22 cellular contexts compared by ENCODE assay signal in genomic region chr6:39665871-39666270, GRCh38. TPM values are rescaled to one million over a fixed set of nuclear protein-coding genes. Genes with fewer than 3 reads are reported as not detected.
A peak's percentile ranks its signal among the peaks of the same experiment; 100 is the strongest.
DNase-seq lines count a peak whose midpoint lies in the region; TF ChIP-seq lines count a peak whose summit lies in the region.
"Had no signal": no experiment of that assay in that cellular context is flagged by ENCODE, and none has a peak within 500 bp of the region (broad histone marks: within the 10 kb centered on the region; RNA-seq: fewer than 3 reads in every experiment).

No MANE protein-coding gene starts in this region.

- peaks cover 13% of the 10 kb centered on the region; the same call in 1 of the 2 replicates for H3F3A ChIP-seq in GM23248 (ENCODE audit: insufficient read depth)

- H3K79me2 ChIP-seq in GM23248 (ENCODE audit: insufficient read depth) (no peaks in the 10 kb centered on the region), OCI-LY7 (ENCODE audit: insufficient read depth, low read depth, low read length) (no peaks in the 10 kb centered on the region)

- intact Hi-C loops in OCI-LY7 (cut with micrococcal nuclease; ENCODE audit: unreplicated experiment): no loop called here

- H3K9ac ChIP-seq in GM23248: no peak overlapping the region
- H3K9ac ChIP-seq: KMS-11 had no signal

- H3K36me3 ChIP-seq in GM23248 (ENCODE audit: low read depth) (no peaks in the 10 kb centered on the region), OCI-LY7 (ENCODE audit: insufficient read depth, low read length) (no peaks in the 10 kb centered on the region)

- H3K4me3 ChIP-seq in GM23248: no peak overlapping the region
- H3K4me3 ChIP-seq in OCI-LY7 (ENCODE audit: low read depth, low read length, poor library complexity, severe bottlenecking): no peak overlapping the region
- H3K4me3 ChIP-seq: PC-9 had no signal

- H2AFZ ChIP-seq in GM23248 (no peak overlapping the region), OCI-LY7 (ENCODE audit: low read length) (no peak overlapping the region)
- H2AFZ ChIP-seq: PC-9 had no signal

- WGBS in GM23248 (ENCODE audit: low coverage in 1 of 2, low lambda C conversion rate in 2 of 2, missing lambda C conversion rate in 2 of 2), 2 experiments: 0 to 4% methylated on average over 1 of the region's 1 CpG

- no peaks in the 10 kb centered on the region for H3K9me2 ChIP-seq in GM23248 (ENCODE audit: insufficient read depth)
- H3K9me2 ChIP-seq in OCI-LY7 (ENCODE audit: insufficient read depth, low read length): no peaks in the 10 kb centered on the region

- POLR2A ChIA-PET in OCI-LY7 (lab: Charles Lee): no interaction called here

- CTCF ChIA-PET in OCI-LY7 (lab: Charles Lee; ENCODE audit: unreplicated experiment): no interaction called here

- in situ Hi-C loops in GM23248 (cut with MboI): no loop called here

- H3K4me2 ChIP-seq in GM23248 (ENCODE audit: unreplicated experiment) (peak overlapping the region; percentile 16), OCI-LY7 (ENCODE audit: low read length) (no peak overlapping the region)
- H3K4me2 ChIP-seq: KMS-11, PC-9 had no signal

- BruUV-seq in OCI-LY7 (replicated peaks; lab: Mats Ljungman, UMichigan): no TSS peak

- H3K4me1 ChIP-seq in GM23248 (ENCODE audit: insufficient read depth) (peaks cover 11% of the 10 kb centered on the region), OCI-LY7 (ENCODE audit: insufficient read depth, low read length, poor library complexity, severe bottlenecking) (no peaks in the 10 kb centered on the region)

- no peaks in the 10 kb centered on the region for H4K20me1 ChIP-seq in GM23248 (ENCODE audit: insufficient read depth)
- no peaks in the 10 kb centered on the region for H4K20me1 ChIP-seq in OCI-LY7 (ENCODE audit: insufficient read depth, low read length)

- H3K9me3 ChIP-seq in GM23248 (ENCODE audit: low read depth) (no peaks in the 10 kb centered on the region), OCI-LY7 (ENCODE audit: low read length) (no peaks in the 10 kb centered on the region)

- no peak for TF ChIP-seq CTCF in OCI-LY7 (conservative IDR thresholded peaks at IDR 0.05; ENCODE audit: low read length)

- H3K27ac ChIP-seq in GM23248 (no peak overlapping the region), OCI-LY7 (ENCODE audit: low read depth, low read length, poor library complexity, severe bottlenecking) (no peak overlapping the region)
- H3K27ac ChIP-seq: KMS-11, PC-9, RWPE1 had no signal

- DNase-seq in GM23248: peak; percentile 46
- peak; percentile 57 for DNase-seq in astrocyte of the hippocampus (ENCODE audit: low read depth, low spot score)
- peak; percentile 17 for DNase-seq in fibroblast of gingiva (ENCODE audit: low read depth)
- no peak for DNase-seq in OCI-LY7 (ENCODE audit: low spot score)
- DNase-seq in SKM-1 treated with dmso at 0.1 percent for 144 hours (lab: John Stamatoyannopoulos, UW; ENCODE audit: unreplicated experiment): no peak
- no peak for DNase-seq in effector CD8-positive, alpha-beta T cell (lab: John Stamatoyannopoulos, UW)
- no peak for DNase-seq in DMS 273 treated with DMSO at 0.1 percent for 48 hours (lab: John Stamatoyannopoulos, UW)
- DNase-seq: ACHN, COR-L47, DMS153, H9, NCI-H1048, NCI-H1436, NCI-H1930, NCI-H226, NCI-H524, NCI-H82, PC-9, SIG-M5 had no signal

- no peaks in the 10 kb centered on the region for H3K27me3 ChIP-seq in GM23248 (replicated peaks; ENCODE audit: insufficient read depth)

RNA-seq across cellular contexts. Expression of gene KIF6, which starts 59.3 kb away (rescaled TPM):
- 0.22 and 0.51 TPM in 2 replicates for total RNA-seq in GM23248 (2014; rRNA removed; shearing (Covaris generic))
- 0.87 and 0.91 TPM in 2 replicates for polyA plus RNA-seq in GM23248 (2016; fragmentation: Nextera tagmentation; extraction: Ambion mirVana)
- total RNA-seq in OCI-LY7 (2014; rRNA removed; shearing (Covaris generic)): not detected in 2 replicates
- 0.17 TPM in 1 of 2 replicates, not detected in the other for total RNA-seq in OCI-LY7 (2022)
- total RNA-seq: HT-29, PC-9 had no signal

Comparison
In these comparisons a context has a peak if more than half of its experiments do, and no peak if none do; other contexts are left out.
1. DNase-seq: peak in GM23248 (single experiment), astrocyte of the hippocampus (single experiment) and fibroblast of gingiva (single experiment); none in OCI-LY7 (single experiment), SKM-1 treated with dmso at 0.1 percent for 144 hours (single experiment), effector CD8-positive, alpha-beta T cell (single experiment) and DMS 273 treated with DMSO at 0.1 percent for 48 hours (single experiment).